In the genomic region with DNA sequence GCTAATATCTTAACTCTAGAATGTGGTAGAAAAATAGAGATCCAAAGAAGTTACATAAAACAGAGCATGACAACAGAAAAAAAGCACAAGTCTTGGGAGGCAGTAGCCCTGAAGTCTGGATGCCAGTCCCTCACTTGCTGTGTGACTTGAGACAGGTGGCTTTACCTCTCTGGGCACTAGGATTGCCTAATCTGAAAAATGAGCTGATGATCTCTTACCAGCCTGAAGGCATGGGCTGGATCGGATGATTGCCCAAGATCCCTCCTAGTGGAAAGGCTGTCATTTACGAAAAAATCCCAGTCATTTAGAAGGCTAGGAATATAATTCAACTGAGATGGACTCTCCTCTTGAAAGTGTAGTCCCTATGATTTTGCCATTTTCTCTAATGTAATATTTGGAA, we compare ENCODE assay signal across 16 cellular contexts. TPM values are rescaled to one million over a fixed set of nuclear protein-coding genes. Genes with fewer than 3 reads are reported as not detected.
DNase-seq lines count a peak whose midpoint lies in the region; ATAC-seq and TF ChIP-seq lines count a peak whose summit lies in the region.
"Had no signal": no experiment of that assay in that cellular context is flagged by ENCODE, and none has a peak within 500 bp of the region (broad histone marks: within the 10 kb centered on the region; RNA-seq: fewer than 3 reads in every experiment).

No MANE protein-coding gene starts in this region.

- no peaks in the 10 kb centered on the region for H3K27me3 Mint-ChIP-seq in stimulated activated memory B cell treated with anti-CD40 and anti-IgM and Interleukin-4, amounts not matched to agents 10 μg/mL and 1 μg/mL and 100 μg/mL, for 72 hours

- H3K36me3 ChIP-seq in A673 (ENCODE audit: insufficient read depth, low read length, poor library complexity, severe bottlenecking) = no peaks in the 10 kb centered on the region

- CTCF ChIA-PET in A673 (lab: Charles Lee) = no interaction called here

- no peaks in the 10 kb centered on the region for H3K36me3 Mint-ChIP-seq in stimulated activated memory B cell treated with anti-CD40 and anti-IgM and Interleukin-4, amounts not matched to agents 10 μg/mL and 1 μg/mL and 100 μg/mL, for 72 hours

- H3K27me3 ChIP-seq in A673 (replicated peaks; ENCODE audit: insufficient read depth, low read depth, low read length, poor library complexity) = no peaks in the 10 kb centered on the region

- peak; percentile 13 for DNase-seq in A673 (ENCODE audit: low spot score)
- DNase-seq in ELR (ENCODE audit: low read depth) = peak; percentile 28
- DNase-seq in NCI-H226 = peak; percentile 58
- no peak for DNase-seq in epithelial cell of proximal tubule (ENCODE audit: low read depth)
- DNase-seq in activated effector memory CD4-positive, alpha-beta T cell treated with Interleukin-2 at 50 U/mL for 16 hours = no peak
- no peak for DNase-seq in activated CD4-positive, alpha-beta T cell treated with anti-CD3 and anti-CD28 coated beads for 48 hours
- no peak for DNase-seq in globus pallidus (ENCODE audit: low spot score)
- DNase-seq: activated CD4-positive, alpha-beta T cell treated with anti-CD3 and anti-CD28 coated beads, Interleukin-2, amount 50 U/mL, for 48 hours; activated naive CD8-positive, alpha-beta T cell treated with anti-CD3 and anti-CD28 coated beads, Interleukin-2, amount 50 U/mL, for 24 hours; activated T-cell treated with anti-CD3 and anti-CD28 coated beads, Interleukin-2, amount 50 U/mL, for 48 hours; effector memory CD8-positive, alpha-beta T cell; stimulated activated naive CD8-positive, alpha-beta T cell treated with anti-CD3 and anti-CD28 coated beads, Interleukin-15, Interleukin-2, amounts not matched to agents 100 U/mL and 50 U/mL, for 24 hours had no signal

- peaks cover 3% of the 10 kb centered on the region for H3K9me3 Mint-ChIP-seq in stimulated activated memory B cell treated with anti-CD40 and anti-IgM and Interleukin-4, amounts not matched to agents 10 μg/mL and 1 μg/mL and 100 μg/mL, for 72 hours
- H3K9me3 Mint-ChIP-seq: activated naive CD8-positive, alpha-beta T cell treated with anti-CD3 and anti-CD28 coated beads, Interleukin-2, amount 50 U/mL, for 24 hours; effector memory CD8-positive, alpha-beta T cell had no signal

- H3K9me3 ChIP-seq in A673 (ENCODE audit: low read depth, low read length, poor library complexity, severe bottlenecking) = peaks cover 4% of the 10 kb centered on the region

- H3K4me3 ChIP-seq in A673 (ENCODE audit: low read depth, low read length, poor library complexity, severe bottlenecking) (no peak overlapping the region), epithelial cell of proximal tubule (ENCODE audit: low read depth, low read length) (no peak overlapping the region)

- H3K27ac ChIP-seq in A673 (ENCODE audit: low read depth, low read length, poor library complexity, severe bottlenecking) = no peak overlapping the region
- H3K27ac ChIP-seq: parathyroid adenoma had no signal

- no peaks in the 10 kb centered on the region for H3K4me1 ChIP-seq in A673 (ENCODE audit: insufficient read depth, low read length, poor library complexity, severe bottlenecking)
- H3K4me1 ChIP-seq: parathyroid adenoma had no signal

- peaks cover 11% of the 10 kb centered on the region for H3K4me1 Mint-ChIP-seq in stimulated activated memory B cell treated with anti-CD40 and anti-IgM and Interleukin-4, amounts not matched to agents 10 μg/mL and 1 μg/mL and 100 μg/mL, for 72 hours

- no peak overlapping the region for H3K4me3 Mint-ChIP-seq in stimulated activated memory B cell treated with anti-CD40 and anti-IgM and Interleukin-4, amounts not matched to agents 10 μg/mL and 1 μg/mL and 100 μg/mL, for 72 hours
- H3K4me3 Mint-ChIP-seq: activated naive CD8-positive, alpha-beta T cell treated with anti-CD3 and anti-CD28 coated beads, Interleukin-2, amount 50 U/mL, for 24 hours; effector memory CD8-positive, alpha-beta T cell had no signal

- BruUV-seq in A673 (replicated peaks; lab: Mats Ljungman, UMichigan) = no TSS peak

- intact Hi-C loops in A673 (cut with micrococcal nuclease; ENCODE audit: unreplicated experiment) = no loop called here

- POLR2A ChIA-PET in A673 (lab: Charles Lee; ENCODE audit: low non-redundant PET) = no interaction called here

- H3K27ac Mint-ChIP-seq in stimulated activated memory B cell treated with anti-CD40 and anti-IgM and Interleukin-4, amounts not matched to agents 10 μg/mL and 1 μg/mL and 100 μg/mL, for 72 hours = no peak overlapping the region
- H3K27ac Mint-ChIP-seq: activated naive CD8-positive, alpha-beta T cell treated with anti-CD3 and anti-CD28 coated beads, Interleukin-2, amount 50 U/mL, for 24 hours; effector memory CD8-positive, alpha-beta T cell had no signal

- no peak for TF ChIP-seq CTCF in A673 (conservative IDR thresholded peaks at IDR 0.05; ENCODE audit: low read depth, low read length)
- TF ChIP-seq CTCF in epithelial cell of proximal tubule (conservative IDR thresholded peaks at IDR 0.05; ENCODE audit: low read depth, low read length) = peak; percentile 16

- ATAC-seq in stimulated activated memory B cell treated with anti-CD40 and anti-IgM and Interleukin-4, amounts not matched to agents 10 μg/mL and 1 μg/mL and 100 μg/mL, for 72 hours = no peak
- ATAC-seq: activated naive CD8-positive, alpha-beta T cell treated with anti-CD3 and anti-CD28 coated beads, Interleukin-2, amount 50 U/mL, for 24 hours; effector memory CD8-positive, alpha-beta T cell; SK-N-SH treated with all-trans-retinoic acid at 6 μM for 48 hours; stimulated activated naive CD8-positive, alpha-beta T cell treated with anti-CD3 and anti-CD28 coated beads, Interleukin-15, Interleukin-2, amounts not matched to agents 100 U/mL and 50 U/mL, for 24 hours had no signal

RNA-seq across cellular contexts. Expression of a gene that starts 10.9 kb away (rescaled TPM):
- total RNA-seq in A673 (2021) = 0.17 and 0.24 TPM in 2 replicates
- not detected in 2 replicates for total RNA-seq in epithelial cell of proximal tubule
- total RNA-seq: lower leg skin had no signal

Comparison
In these comparisons a context has a peak if more than half of its experiments do, and no peak if none do; other contexts are left out.
1. DNase-seq: peak in A673 (single experiment), ELR (single experiment) and NCI-H226 (single experiment); none in epithelial cell of proximal tubule (single experiment), activated effector memory CD4-positive, alpha-beta T cell treated with Interleukin-2 at 50 U/mL for 16 hours (single experiment), activated CD4-positive, alpha-beta T cell treated with anti-CD3 and anti-CD28 coated beads for 48 hours (single experiment) and globus pallidus (single experiment).